ENCODE assay signal across 1 cellular context in genomic region chr11:70117567-70118194, GRCh38.
TF ChIP-seq lines count a peak whose summit lies in the region.

No MANE protein-coding gene starts in this region.

TF ChIP-seq in SK-N-SH, 30 proteins besides CTCF, POLR2A, EP300 and RAD21 (continued from another document):
- TF ChIP-seq IRF3 (IDR thresholded peaks at IDR 0.05; ENCODE audit: low read depth, low read length) (no peak), REST (IDR thresholded peaks at IDR 0.05; ENCODE audit: low read depth, low read length) (no peak), YY1 (IDR thresholded peaks at IDR 0.05; ENCODE audit: low read depth) (no peak), MAX (IDR thresholded peaks at IDR 0.05; ENCODE audit: low read depth) (no peak)
